In genomic region chr2:200165687-200166086, GRCh38 we compare ENCODE assay signal across 20 cellular contexts.
DNase-seq lines count a peak whose midpoint lies in the region; ATAC-seq, FAIRE-seq and TF ChIP-seq lines count a peak whose summit lies in the region.
"Had no signal": no experiment of that assay in that cellular context is flagged by ENCODE, and none has a peak within 500 bp of the region (broad histone marks: within the 10 kb centered on the region; RNA-seq: fewer than 3 reads in every experiment).

No MANE protein-coding gene starts in this region.

- no peak for TF ChIP-seq POLR2A in HepG2 (IDR thresholded peaks at IDR 0.05; ENCODE audit: insufficient read depth in 1 of 2, low read depth in 2 of 2, low read length in 2 of 2)
- no peak for TF ChIP-seq POLR2A in right lobe of liver (IDR thresholded peaks at IDR 0.05)
- TF ChIP-seq POLR2A in K562 (conservative IDR thresholded peaks at IDR 0.05) = no peak

- ATAC-seq in HepG2 (no peak), right lobe of liver (no peak), K562 (no peak)
- ATAC-seq: A549; CD8-positive, alpha-beta T cell had no signal

- no peaks in the 10 kb centered on the region for H3K9me1 ChIP-seq in K562 (ENCODE audit: control insufficient read depth, insufficient read depth, low read length)

- BruUV-seq in HepG2 (replicated peaks; lab: Mats Ljungman, UMichigan) = no TSS peak
- BruUV-seq in K562 (replicated peaks; lab: Mats Ljungman, UMichigan) = no TSS peak

- POLR2A ChIA-PET in HepG2 (lab: Yijun Ruan, JAX) (no interaction called here), K562 (lab: Yijun Ruan, JAX) (interaction anchor here (0.6 kb wide), 1 partner anchor 30 kb away, joined by 3 read pairs; no protein-coding TSS in a partner anchor)

- H4K20me1 ChIP-seq in HepG2 (ENCODE audit: insufficient read depth, low read length) = no peaks in the 10 kb centered on the region
- no peaks in the 10 kb centered on the region for H4K20me1 ChIP-seq in K562 (replicated peaks; ENCODE audit: control insufficient read depth, insufficient read depth, low read length)
- H4K20me1 ChIP-seq: BLaER1 treated with 17β-estradiol and CSF1 and Interleukin-3, amounts not matched to agents 10 nM and 100 nM had no signal

- CTCF ChIA-PET in HepG2 (lab: Yijun Ruan, JAX; ENCODE audit: low intra/inter-chr PET ratio, low total read pairs) = no interaction called here
- CTCF ChIA-PET in K562 (lab: Yijun Ruan, JAX; ENCODE audit: low intra/inter-chr PET ratio) = no interaction called here

- TF ChIP-seq RAD21 in HepG2 (CRISPR knock-in tag; IDR thresholded peaks at IDR 0.05) (no peak), K562 (CRISPR knock-in tag; conservative IDR thresholded peaks at IDR 0.05 in 1 of 2, IDR thresholded peaks at IDR 0.05 in 1 of 2) (no peak)

- H3K79me2 ChIP-seq in HepG2 (ENCODE audit: insufficient read depth, low read length) (no peaks in the 10 kb centered on the region), K562 (ENCODE audit: control insufficient read depth, insufficient read depth, low read length) (no peaks in the 10 kb centered on the region)

- TF ChIP-seq EP300 in HepG2 (IDR thresholded peaks at IDR 0.05; ENCODE audit: low read depth in 2 of 2, low read length in 2 of 2) (no peak), HepG2 (CRISPR knock-in tag; IDR thresholded peaks at IDR 0.05; ENCODE audit: borderline replicate concordance) (no peak), K562 (IDR thresholded peaks at IDR 0.05; ENCODE audit: low read length) (no peak)

- H3K27me3 ChIP-seq in HepG2 (ENCODE audit: control insufficient read depth in 1 of 2, insufficient read depth in 2 of 2, low read length in 2 of 2) (peaks cover 0 to 22% of the 10 kb centered on the region in 2 experiments; a peak in 2 of 5 replicates), right lobe of liver (no peaks in the 10 kb centered on the region), K562 (ENCODE audit: control insufficient read depth in 2 of 2, insufficient read depth in 2 of 2, low read length in 2 of 2) (no peaks in the 10 kb centered on the region)
- H3K27me3 ChIP-seq: BLaER1 treated with 17β-estradiol and CSF1 and Interleukin-3, amounts not matched to agents 10 nM and 100 nM had no signal

- in situ Hi-C loops in HepG2 (cut with HindIII; ENCODE audit: extremely low pct_ligation_motif_present, low pct_unique_long_range_greater_than_20kb) (no loop called here), K562 (cut with MboI) (no loop called here)

- no peak for FAIRE-seq in HepG2 (lab: Jason Lieb, UNC)
- FAIRE-seq in K562 (lab: Jason Lieb, UNC) = no peak
- FAIRE-seq: A549, D721Med, G401.6, GM12891, GM19239 had no signal

- intact Hi-C loops in HepG2 (cut with micrococcal nuclease; ENCODE audit: unreplicated experiment) = no loop called here
- intact Hi-C loops in right lobe of liver (cut with DNase I) = no loop called here
- intact Hi-C loops in K562 (cut with micrococcal nuclease) = no loop called here

- no peaks in the 10 kb centered on the region for H3K36me3 ChIP-seq in HepG2 (replicated peaks in 1 of 2; ENCODE audit: control insufficient read depth in 1 of 2, insufficient read depth in 2 of 2, low read length in 2 of 2)
- no peaks in the 10 kb centered on the region for H3K36me3 ChIP-seq in right lobe of liver
- H3K36me3 ChIP-seq in K562 (ENCODE audit: control insufficient read depth, insufficient read depth, low read length) = no peaks in the 10 kb centered on the region
- H3K36me3 ChIP-seq: BLaER1 treated with 17β-estradiol and CSF1 and Interleukin-3, amounts not matched to agents 10 nM and 100 nM had no signal

- 95% methylated on average over 1 of the region's 1 CpG for WGBS in HepG2 (ENCODE audit: low lambda C conversion rate)
- 100% methylated on average over 1 of the region's 1 CpG for WGBS in right lobe of liver (ENCODE audit: insufficient coverage, low coverage, low lambda C conversion rate, missing lambda C conversion rate)
- WGBS in K562 (ENCODE audit: insufficient coverage, low coverage, missing lambda C conversion rate) = 43% methylated on average over 1 of the region's 1 CpG

- H3K4me3 ChIP-seq in HepG2 (replicated peaks in 1 of 3; ENCODE audit: insufficient read depth in 1 of 3, low read depth in 2 of 3, low read length in 3 of 3) = no peak overlapping the region
- H3K4me3 ChIP-seq in right lobe of liver = no peak overlapping the region
- H3K4me3 ChIP-seq in K562 = no peak overlapping the region
- H3K4me3 ChIP-seq in foreskin fibroblast (ENCODE audit: low read depth in 1 of 2, low read length in 2 of 2) = no peak overlapping the region
- no peak overlapping the region for H3K4me3 ChIP-seq in coronary artery
- H3K4me3 ChIP-seq: A549; BLaER1 treated with 17β-estradiol and CSF1 and Interleukin-3, amounts not matched to agents 10 nM and 100 nM had no signal

- H2AFZ ChIP-seq in HepG2 (ENCODE audit: low read length) (no peak overlapping the region), K562 (ENCODE audit: low read depth, low read length) (no peak overlapping the region)

- H3K27ac ChIP-seq in HepG2 (ENCODE audit: extremely low read length, insufficient read depth, low read length) (no peak overlapping the region), right lobe of liver (no peak overlapping the region), K562 (ENCODE audit: extremely low read depth, low read depth, low read length) (no peak overlapping the region), coronary artery (no peak overlapping the region)
- H3K27ac ChIP-seq: 22Rv1; A549; BLaER1 treated with 17β-estradiol and CSF1 and Interleukin-3, amounts not matched to agents 10 nM and 100 nM; C4-2B had no signal

- H3K9ac ChIP-seq in HepG2 (ENCODE audit: insufficient read depth, low read depth, low read length) (no peak overlapping the region), K562 (ENCODE audit: insufficient read depth in 1 of 2, low read depth in 2 of 2, low read length in 2 of 2) (no peak overlapping the region)
- H3K9ac ChIP-seq: BLaER1 treated with 17β-estradiol and CSF1 and Interleukin-3, amounts not matched to agents 10 nM and 100 nM had no signal

- no peak overlapping the region for H3K4me2 ChIP-seq in HepG2 (ENCODE audit: low read depth, low read length)
- H3K4me2 ChIP-seq in K562 (ENCODE audit: insufficient read depth, low read length) = no peak overlapping the region
- H3K4me2 ChIP-seq: A549; BLaER1 treated with 17β-estradiol and CSF1 and Interleukin-3, amounts not matched to agents 10 nM and 100 nM had no signal

- peaks cover 8% of the 10 kb centered on the region; the same call in 1 of the 2 replicates for H3K4me1 ChIP-seq in HepG2 (ENCODE audit: insufficient read depth, low read length)
- no peaks in the 10 kb centered on the region for H3K4me1 ChIP-seq in right lobe of liver
- no peaks in the 10 kb centered on the region; a peak in 1 of 5 replicates for H3K4me1 ChIP-seq in K562 (replicated peaks in 1 of 2; ENCODE audit: control insufficient read depth in 2 of 2, insufficient read depth in 2 of 2, low read length in 2 of 2)
- H3K4me1 ChIP-seq: A549 had no signal

- peaks cover 8% of the 10 kb centered on the region for H3K9me3 ChIP-seq in HepG2 (ENCODE audit: low read length)
- H3K9me3 ChIP-seq in right lobe of liver = no peaks in the 10 kb centered on the region
- no peaks in the 10 kb centered on the region for H3K9me3 ChIP-seq in K562 (replicated peaks; ENCODE audit: control insufficient read depth, insufficient read depth, low read depth, low read length)

- DNase-seq in HepG2 (ENCODE audit: low spot score) = no peak
- DNase-seq in right lobe of liver = no peak
- DNase-seq in K562 (ENCODE audit: extremely low read depth in 1 of 4, low spot score in 3 of 4) = no peak
- DNase-seq in foreskin fibroblast = no peak
- DNase-seq in coronary artery (ENCODE audit: low spot score) = no peak
- DNase-seq: AML-193; Caco-2; Calu3; CD4-positive, alpha-beta T cell; CD8-positive, alpha-beta T cell; DMS79 treated with DMSO at 0.1 percent for 48 hours; GF-D8 had no signal

- TF ChIP-seq CTCF in HepG2 (CRISPR knock-in tag; IDR thresholded peaks at IDR 0.05) (no peak), right lobe of liver (IDR thresholded peaks at IDR 0.05) (no peak), K562 (IDR thresholded peaks at IDR 0.05 in 2 of 3, conservative IDR thresholded peaks at IDR 0.05 in 1 of 3; ENCODE audit: insufficient read depth in 2 of 3, low read depth in 1 of 3, low read length in 3 of 3) (no peak), foreskin fibroblast (IDR thresholded peaks at IDR 0.05; ENCODE audit: low read depth, low read length) (no peak), coronary artery (IDR thresholded peaks at IDR 0.05) (no peak)

TF ChIP-seq in HepG2, 621 proteins besides CTCF, POLR2A, EP300 and RAD21 (continues in another document):
- TF ChIP-seq ZNF224 (CRISPR knock-in tag; IDR thresholded peaks at IDR 0.05) (peak; percentile 97), JARID2 (CRISPR knock-in tag; IDR thresholded peaks at IDR 0.05; ENCODE audit: insufficient replicate concordance) (no peak)

TF ChIP-seq in K562, 482 proteins besides CTCF, POLR2A, EP300 and RAD21:
- TF ChIP-seq ZNF224 (CRISPR knock-in tag; IDR thresholded peaks at IDR 0.05) = peak; percentile 99
- TF ChIP-seq ZNF586 (CRISPR knock-in tag; conservative IDR thresholded peaks at IDR 0.05) = no peak

Comparison
In these comparisons a context has a peak if more than half of its experiments do, and no peak if none do; other contexts are left out.
1. Of the 241 proteins assayed by ChIP-seq in both HepG2 and K562: peak only in HepG2: none; only in K562: none; in both: ZNF224; in neither: 240.